Comparison of ENCODE assay signal across 25 cellular contexts in the genomic region with DNA sequence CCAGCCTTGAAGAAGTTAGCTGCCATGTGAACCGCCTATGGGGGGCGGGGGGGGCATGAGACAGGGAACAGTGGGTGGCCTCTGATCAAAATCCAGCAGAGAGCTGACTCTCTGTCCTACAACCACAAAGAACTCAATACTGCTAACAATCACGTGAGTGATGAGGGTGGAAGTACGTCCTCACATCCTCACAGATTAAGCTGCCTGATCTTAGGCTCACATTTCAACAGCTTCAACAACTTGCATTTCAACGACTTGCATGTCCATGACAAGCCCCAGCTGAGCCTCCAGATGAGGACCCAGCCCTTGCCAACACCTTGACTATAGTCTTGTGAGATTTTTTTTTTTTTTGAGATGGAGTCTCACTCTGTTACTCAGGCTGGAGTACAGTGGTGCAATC. TPM values are rescaled to one million over a fixed set of nuclear protein-coding genes. Genes with fewer than 3 reads are reported as not detected.
DNase-seq lines count a peak whose midpoint lies in the region; ATAC-seq, FAIRE-seq and TF ChIP-seq lines count a peak whose summit lies in the region.
"Had no signal": no experiment of that assay in that cellular context is flagged by ENCODE, and none has a peak within 500 bp of the region (broad histone marks: within the 10 kb centered on the region; RNA-seq: fewer than 3 reads in every experiment).

No MANE protein-coding gene starts in this region.

- H3K36me3 ChIP-seq in A673 (ENCODE audit: insufficient read depth, low read length, poor library complexity, severe bottlenecking) (no peaks in the 10 kb centered on the region), bronchial epithelial cell (ENCODE audit: control insufficient read depth, insufficient read depth, low read length) (no peaks in the 10 kb centered on the region), mesenchymal stem cell (ENCODE audit: control insufficient read depth in 1 of 2, insufficient read depth in 2 of 2, low read depth in 1 of 2, low read length in 2 of 2) (peaks cover 3 to 46% of the 10 kb centered on the region in 2 experiments)
- H3K36me3 ChIP-seq: BLaER1 treated with 17β-estradiol and CSF1 and Interleukin-3, amounts not matched to agents 10 nM and 100 nM; SJCRH30 had no signal

- no peak for ATAC-seq in HG03280 (IDR thresholded peaks at IDR 0.05; ENCODE audit: unreplicated experiment)

- H3K27me3 Mint-ChIP-seq in T-helper 2 cell treated with Interferon-gamma antibody and Interleukin-4, amounts not matched to agents 5 μg/mL and 100 μg/mL, for 36 hours (ENCODE audit: low read depth), result peaks cover 2% of the 10 kb centered on the region
- H3K27me3 Mint-ChIP-seq: CD4-positive, alpha-beta T cell had no signal

- H3K9me3 ChIP-seq in A673 (ENCODE audit: low read depth, low read length, poor library complexity, severe bottlenecking) (no peaks in the 10 kb centered on the region), mesenchymal stem cell (ENCODE audit: control insufficient read depth, low read length) (no peaks in the 10 kb centered on the region)
- H3K9me3 ChIP-seq: SJCRH30 had no signal

- no peak for DNase-seq in A673 (ENCODE audit: low spot score)
- DNase-seq in MV-4-11 (lab: John Stamatoyannopoulos, UW), result peak; percentile 34
- no peak for DNase-seq in bronchial epithelial cell (ENCODE audit: low read depth)
- peak; percentile 28 for DNase-seq in mesenchymal stem cell
- DNase-seq in RCC 7860 (ENCODE audit: low spot score), result no peak
- no peak for DNase-seq in T-helper 2 cell treated with Interferon-gamma antibody and Interleukin-4, amounts not matched to agents 5 μg/mL and 100 μg/mL, for 36 hours (ENCODE audit: low spot score)
- no peak for DNase-seq in activated CD4-positive, alpha-beta T cell treated with anti-CD3 and anti-CD28 coated beads, Interleukin-2, amount 50 U/mL, for 1 hour
- DNase-seq: AML-193; CD4-positive, alpha-beta T cell; H7; KG1; MM.1S; NCI-H1048; NCI-H1417; NCI-H1694; NCI-H2029 treated with DMSO at 0.1 percent for 48 hours; NCI-H2171; NCI-H226; NCI-H510A; NCI-H69; OCI-M1; SJCRH30 had no signal

- H3K27ac ChIP-seq in A673 (ENCODE audit: low read depth, low read length, poor library complexity, severe bottlenecking), result peak overlapping the region; percentile 3
- no peak overlapping the region for H3K27ac ChIP-seq in mesenchymal stem cell (ENCODE audit: low read length, poor library complexity, severe bottlenecking)
- H3K27ac ChIP-seq: BLaER1 treated with 17β-estradiol and CSF1 and Interleukin-3, amounts not matched to agents 10 nM and 100 nM; SJCRH30 had no signal

- no peaks in the 10 kb centered on the region for H3K27me3 ChIP-seq in A673 (replicated peaks; ENCODE audit: insufficient read depth, low read depth, low read length, poor library complexity)
- H3K27me3 ChIP-seq in bronchial epithelial cell (ENCODE audit: control insufficient read depth, insufficient read depth, low read length), result no peaks in the 10 kb centered on the region
- H3K27me3 ChIP-seq in mesenchymal stem cell (ENCODE audit: control insufficient read depth in 1 of 2, insufficient read depth in 1 of 2, low read length in 2 of 2), result no peaks in the 10 kb centered on the region
- H3K27me3 ChIP-seq: BLaER1 treated with 17β-estradiol and CSF1 and Interleukin-3, amounts not matched to agents 10 nM and 100 nM; SJCRH30 had no signal

- 71% methylated on average over 5 of the region's 5 CpGs for WGBS in mesenchymal stem cell

- no peaks in the 10 kb centered on the region for H3K4me1 Mint-ChIP-seq in T-helper 2 cell treated with Interferon-gamma antibody and Interleukin-4, amounts not matched to agents 5 μg/mL and 100 μg/mL, for 36 hours (ENCODE audit: low read depth)

- no peak overlapping the region for H3K14ac ChIP-seq in mesenchymal stem cell (ENCODE audit: low read length in 2 of 2)

- H3K4me1 ChIP-seq in A673 (ENCODE audit: insufficient read depth, low read length, poor library complexity, severe bottlenecking), result peaks cover 12% of the 10 kb centered on the region
- H3K4me1 ChIP-seq in mesenchymal stem cell (ENCODE audit: control insufficient read depth, insufficient read depth, low read depth, low read length), result peaks cover 6% of the 10 kb centered on the region
- H3K4me1 ChIP-seq: SJCRH30 had no signal

- peaks cover 3% of the 10 kb centered on the region for H3K79me1 ChIP-seq in mesenchymal stem cell (replicated peaks; ENCODE audit: low read length, poor library complexity, severe bottlenecking)

- no peaks in the 10 kb centered on the region for H3K36me3 Mint-ChIP-seq in T-helper 2 cell treated with Interferon-gamma antibody and Interleukin-4, amounts not matched to agents 5 μg/mL and 100 μg/mL, for 36 hours (ENCODE audit: low read depth)

- no peak overlapping the region for H3K9ac ChIP-seq in mesenchymal stem cell (ENCODE audit: low read length)
- H3K9ac ChIP-seq: BLaER1 treated with 17β-estradiol and CSF1 and Interleukin-3, amounts not matched to agents 10 nM and 100 nM had no signal

- no peak overlapping the region for H2AK5ac ChIP-seq in mesenchymal stem cell (ENCODE audit: low read length, severe bottlenecking)

- H2BK120ac ChIP-seq in mesenchymal stem cell (ENCODE audit: low read depth, low read length), result no peak overlapping the region

- no peak overlapping the region for H3K4me3 Mint-ChIP-seq in T-helper 2 cell treated with Interferon-gamma antibody and Interleukin-4, amounts not matched to agents 5 μg/mL and 100 μg/mL, for 36 hours
- H3K4me3 Mint-ChIP-seq: CD4-positive, alpha-beta T cell had no signal

- POLR2A ChIA-PET in A673 (lab: Charles Lee; ENCODE audit: low non-redundant PET), result interaction anchor here (0.5 to 0.7 kb wide), 2 partner anchors 334 to 431 kb away, joined by 3 to 13 read pairs; no protein-coding TSS in a partner anchor

- H2BK15ac ChIP-seq in mesenchymal stem cell (ENCODE audit: low read depth, poor library complexity, severe bottlenecking), result no peak overlapping the region

- no TSS peak for BruUV-seq in A673 (replicated peaks; lab: Mats Ljungman, UMichigan)

- H2BK12ac ChIP-seq in mesenchymal stem cell (ENCODE audit: low read length in 2 of 2), result no peak overlapping the region

- no peak overlapping the region for H4K8ac ChIP-seq in mesenchymal stem cell (ENCODE audit: low read length)

- H3K23ac ChIP-seq in mesenchymal stem cell (ENCODE audit: low read length in 2 of 2), result no peak overlapping the region

- no peak overlapping the region for H3K4me3 ChIP-seq in A673 (ENCODE audit: low read depth, low read length, poor library complexity, severe bottlenecking)
- no peak overlapping the region for H3K4me3 ChIP-seq in bronchial epithelial cell (ENCODE audit: low read depth, low read length)
- no peak overlapping the region for H3K4me3 ChIP-seq in mesenchymal stem cell (ENCODE audit: insufficient read depth in 1 of 2, low read depth in 1 of 2, low read length in 2 of 2)
- H3K4me3 ChIP-seq: BLaER1 treated with 17β-estradiol and CSF1 and Interleukin-3, amounts not matched to agents 10 nM and 100 nM; SJCRH30 had no signal

- TF ChIP-seq CTCF in A673 (conservative IDR thresholded peaks at IDR 0.05; ENCODE audit: low read depth, low read length) (no peak), bronchial epithelial cell (IDR thresholded peaks at IDR 0.05; ENCODE audit: insufficient read depth, low read length, severe bottlenecking) (no peak)

- no peak overlapping the region for H2AFZ ChIP-seq in mesenchymal stem cell (ENCODE audit: low read depth, low read length)

- FAIRE-seq in bronchial epithelial cell (lab: Jason Lieb, UNC) (peak; percentile 82), RCC 7860 (lab: Jason Lieb, UNC) (no peak)
- FAIRE-seq: D721Med had no signal

- no peak overlapping the region for H4K91ac ChIP-seq in mesenchymal stem cell (ENCODE audit: low read length)

- no peak overlapping the region for H2BK5ac ChIP-seq in mesenchymal stem cell (ENCODE audit: low read depth, low read length, poor library complexity, severe bottlenecking)

- no peak overlapping the region for H3K4ac ChIP-seq in mesenchymal stem cell (ENCODE audit: low read depth in 1 of 2, low read length in 2 of 2)

- H3K27ac Mint-ChIP-seq in T-helper 2 cell treated with Interferon-gamma antibody and Interleukin-4, amounts not matched to agents 5 μg/mL and 100 μg/mL, for 36 hours, result no peak overlapping the region
- H3K27ac Mint-ChIP-seq: CD4-positive, alpha-beta T cell had no signal

- H3K18ac ChIP-seq in mesenchymal stem cell (ENCODE audit: low read depth in 1 of 2, low read length in 2 of 2), result no peak overlapping the region

- H3K4me2 ChIP-seq in mesenchymal stem cell (ENCODE audit: low read length, poor library complexity, severe bottlenecking), result no peak overlapping the region
- H3K4me2 ChIP-seq: BLaER1 treated with 17β-estradiol and CSF1 and Interleukin-3, amounts not matched to agents 10 nM and 100 nM had no signal

- CTCF ChIA-PET in A673 (lab: Charles Lee), result no interaction called here

- intact Hi-C loops in A673 (cut with micrococcal nuclease; ENCODE audit: unreplicated experiment), result no loop called here

- no peaks in the 10 kb centered on the region for H3K9me3 Mint-ChIP-seq in T-helper 2 cell treated with Interferon-gamma antibody and Interleukin-4, amounts not matched to agents 5 μg/mL and 100 μg/mL, for 36 hours
- H3K9me3 Mint-ChIP-seq: CD4-positive, alpha-beta T cell had no signal

RNA-seq across cellular contexts. Expression of gene CLMP, which starts 51.6 kb away (rescaled TPM):
- total RNA-seq in A673 (2021) (45.9 and 62.6 TPM in 2 replicates), bronchial epithelial cell (9.7 and 34.5 TPM in 2 replicates)
- 46.5 TPM for polyA plus RNA-seq in mesenchymal stem cell (2013, experiment 1 of 2)
- 48.1 TPM for polyA plus RNA-seq in mesenchymal stem cell (2013, experiment 2 of 2)

Comparison
In these comparisons a context has a peak if more than half of its experiments do, and no peak if none do; other contexts are left out.
1. DNase-seq: peak in MV-4-11 (single experiment) and mesenchymal stem cell (single experiment); none in A673 (single experiment), bronchial epithelial cell (single experiment), RCC 7860 (single experiment), T-helper 2 cell treated with Interferon-gamma antibody and Interleukin-4, amounts not matched to agents 5 μg/mL and 100 μg/mL, for 36 hours (single experiment) and activated CD4-positive, alpha-beta T cell treated with anti-CD3 and anti-CD28 coated beads, Interleukin-2, amount 50 U/mL, for 1 hour (single experiment).